In the genomic region with DNA sequence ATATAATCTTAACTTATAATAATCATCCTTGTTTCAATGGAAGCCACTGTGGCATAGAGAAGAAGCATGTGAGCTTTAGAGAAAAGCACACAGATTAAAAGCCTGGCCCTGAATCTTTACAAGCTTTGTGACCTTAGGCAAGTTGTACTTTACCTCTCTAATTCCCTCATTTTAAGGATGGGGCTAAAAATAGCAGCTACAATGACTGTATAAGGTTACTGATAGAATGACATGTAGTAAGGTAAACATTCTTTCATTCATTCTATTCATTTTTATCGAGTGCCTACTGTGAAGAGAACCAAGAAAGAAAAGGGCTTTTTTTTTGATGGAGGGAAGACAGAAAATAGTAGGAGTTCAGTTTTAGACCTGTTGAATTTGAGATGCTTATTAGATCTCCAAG, we compare ENCODE assay signal across 30 cellular contexts.
"Had no signal": no experiment of that assay in that cellular context is flagged by ENCODE, and none has a peak within 500 bp of the region (broad histone marks: within the 10 kb centered on the region; RNA-seq: fewer than 3 reads in every experiment).

No MANE protein-coding gene starts in this region.

- H3K4me1 ChIP-seq: left ventricle myocardium inferior, neural progenitor cell, parathyroid adenoma, psoas muscle, sigmoid colon, thyroid gland, upper lobe of right lung had no signal

- H3K36me3 ChIP-seq: left ventricle myocardium inferior, neural progenitor cell, sigmoid colon, thyroid gland, upper lobe of right lung had no signal

- FAIRE-seq: bronchial epithelial cell, endometrium, frontal cortex, islet of Langerhans had no signal

- H3K27me3 ChIP-seq: sigmoid colon, thyroid gland, upper lobe of right lung had no signal

- DNase-seq: activated CD4-positive, alpha-beta T cell treated with anti-CD3 and anti-CD28 coated beads for 36 hours; activated CD4-positive, CD25-positive, alpha-beta regulatory T cell; activated CD8-positive, alpha-beta memory T cell treated with anti-CD3 and anti-CD28 coated beads, Interleukin-2, amount 10 ng/mL, durations not matched to agents 7 days and 5 days; activated CD8-positive, alpha-beta T cell treated with anti-CD3 and anti-CD28 coated beads, Interleukin-2, amount 10 ng/mL, durations not matched to agents 7 days and 5 days; activated naive CD8-positive, alpha-beta T cell treated with anti-CD3 and anti-CD28 coated beads, Interleukin-2, amount 50 U/mL, for 24 hours; activated T-cell treated with anti-CD3 and anti-CD28 coated beads, Interleukin-2, amount 50 U/mL, for 48 hours; effector CD8-positive, alpha-beta T cell; glutamatergic neuron; left ventricle myocardium inferior; mesendoderm; natural killer cell; occipital lobe; psoas muscle; sigmoid colon; stimulated activated CD4-positive, alpha-beta T cell treated with anti-CD3 and anti-CD28 coated beads, Interleukin-1b, Interleukin-23, amount 100 ng/mL, for 48 hours; stimulated activated CD4-positive, alpha-beta T cell treated with anti-CD3 and anti-CD28 coated beads, Interleukin-4, amount 100 ng/mL, for 4 hours; stimulated activated CD8-positive, alpha-beta memory T cell treated with anti-CD3 and anti-CD28 coated beads, Interleukin-4, amount 100 ng/mL, for 48 hours; stimulated activated naive CD8-positive, alpha-beta T cell treated with anti-CD3 and anti-CD28 coated beads, Interleukin-15, amount 100 ng/mL, for 72 hours; thyroid gland; upper lobe of right lung had no signal

- H3K27ac ChIP-seq: epithelial cell of prostate, left ventricle myocardium inferior, neural progenitor cell, parathyroid adenoma, psoas muscle, sigmoid colon, thyroid gland, upper lobe of right lung had no signal

- ATAC-seq: activated CD4-positive, alpha-beta T cell treated with anti-CD3 and anti-CD28 coated beads for 36 hours; activated CD8-positive, alpha-beta memory T cell treated with anti-CD3 and anti-CD28 coated beads, Interleukin-2, amount 10 ng/mL, durations not matched to agents 7 days and 5 days; activated CD8-positive, alpha-beta T cell treated with anti-CD3 and anti-CD28 coated beads, Interleukin-2, amount 10 ng/mL, durations not matched to agents 7 days and 5 days; activated naive CD8-positive, alpha-beta T cell treated with anti-CD3 and anti-CD28 coated beads, Interleukin-2, amount 50 U/mL, for 24 hours; natural killer cell; psoas muscle; stimulated activated memory B cell treated with anti-CD40 and anti-IgM and Interleukin-4, amounts not matched to agents 10 μg/mL and 1 μg/mL and 100 μg/mL, for 72 hours; stimulated activated naive CD8-positive, alpha-beta T cell treated with anti-CD3 and anti-CD28 coated beads, Interleukin-15, amount 100 ng/mL, for 72 hours; upper lobe of right lung had no signal

- H3K9me3 ChIP-seq: left ventricle myocardium inferior, psoas muscle, sigmoid colon, thyroid gland, upper lobe of right lung had no signal

- H3K4me3 ChIP-seq: left ventricle myocardium inferior, lung, neural progenitor cell, psoas muscle, sigmoid colon, smooth muscle cell, thyroid gland, upper lobe of right lung had no signal
